2 cellular contexts compared by ENCODE assay signal in the genomic region with DNA sequence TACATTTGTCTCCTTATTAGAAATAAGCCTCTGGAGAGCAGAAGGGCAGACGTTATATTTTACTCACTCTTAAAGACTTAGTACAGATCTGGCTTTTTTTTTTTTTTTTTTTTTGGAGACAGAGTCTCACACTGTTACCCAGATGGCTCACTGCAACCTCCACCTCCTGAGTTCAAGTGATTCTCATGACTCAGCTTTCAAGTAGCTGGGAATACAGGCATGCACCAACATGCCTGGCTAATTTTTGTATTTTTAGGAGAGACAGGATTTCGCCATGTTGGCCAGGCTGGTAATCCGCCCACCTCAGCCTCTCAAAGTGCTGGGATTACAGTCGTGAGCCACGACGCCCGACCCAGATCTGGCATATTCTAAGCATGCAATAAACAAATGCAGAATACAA.
TF ChIP-seq lines count a peak whose summit lies in the region.

No MANE protein-coding gene starts in this region.

TF ChIP-seq in IMR-90, 13 proteins besides CTCF, POLR2A, EP300 and RAD21 (continued from another document):
- TF ChIP-seq, protein P1, sequence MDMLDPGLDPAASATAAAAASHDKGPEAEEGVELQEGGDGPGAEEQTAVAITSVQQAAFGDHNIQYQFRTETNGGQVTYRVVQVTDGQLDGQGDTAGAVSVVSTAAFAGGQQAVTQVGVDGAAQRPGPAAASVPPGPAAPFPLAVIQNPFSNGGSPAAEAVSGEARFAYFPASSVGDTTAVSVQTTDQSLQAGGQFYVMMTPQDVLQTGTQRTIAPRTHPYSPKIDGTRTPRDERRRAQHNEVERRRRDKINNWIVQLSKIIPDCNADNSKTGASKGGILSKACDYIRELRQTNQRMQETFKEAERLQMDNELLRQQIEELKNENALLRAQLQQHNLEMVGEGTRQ (IDR thresholded peaks at IDR 0.05; ENCODE audit: low read depth, low read length), result no peak
- TF ChIP-seq NFE2L2 (IDR thresholded peaks at IDR 0.05; ENCODE audit: low read depth, low read length) (peak; percentile 40; the same call in 1 of the 2 replicates), CEBPB (IDR thresholded peaks at IDR 0.05; ENCODE audit: low read depth, low read length) (peak; percentile 67)

TF ChIP-seq in WTC11, 78 proteins besides CTCF, POLR2A, EP300 and RAD21 (continued from another document):
- TF ChIP-seq MXD4 (CRISPR knock-in tag; IDR thresholded peaks at IDR 0.05; ENCODE audit: borderline replicate concordance) (no peak), JAZF1 (CRISPR knock-in tag; IDR thresholded peaks at IDR 0.05) (no peak), CBFB (CRISPR knock-in tag; IDR thresholded peaks at IDR 0.05; ENCODE audit: low read depth) (no peak), ZNF232 (CRISPR knock-in tag; IDR thresholded peaks at IDR 0.05) (no peak), ZNF219 (CRISPR knock-in tag; IDR thresholded peaks at IDR 0.05; ENCODE audit: borderline replicate concordance) (no peak), GRHL2 (CRISPR knock-in tag; IDR thresholded peaks at IDR 0.05; ENCODE audit: insufficient replicate concordance, severe bottlenecking) (no peak), ETV6 (CRISPR knock-in tag; IDR thresholded peaks at IDR 0.05) (no peak), E2F5 (CRISPR knock-in tag; IDR thresholded peaks at IDR 0.05) (no peak), CREM (CRISPR knock-in tag; IDR thresholded peaks at IDR 0.05) (no peak), ZNF512 (CRISPR knock-in tag; IDR thresholded peaks at IDR 0.05; ENCODE audit: borderline replicate concordance) (no peak), RORB (CRISPR knock-in tag; IDR thresholded peaks at IDR 0.05) (no peak), ZNF425 (CRISPR knock-in tag; conservative IDR thresholded peaks at IDR 0.05) (no peak)
- TF ChIP-seq, protein P2, sequence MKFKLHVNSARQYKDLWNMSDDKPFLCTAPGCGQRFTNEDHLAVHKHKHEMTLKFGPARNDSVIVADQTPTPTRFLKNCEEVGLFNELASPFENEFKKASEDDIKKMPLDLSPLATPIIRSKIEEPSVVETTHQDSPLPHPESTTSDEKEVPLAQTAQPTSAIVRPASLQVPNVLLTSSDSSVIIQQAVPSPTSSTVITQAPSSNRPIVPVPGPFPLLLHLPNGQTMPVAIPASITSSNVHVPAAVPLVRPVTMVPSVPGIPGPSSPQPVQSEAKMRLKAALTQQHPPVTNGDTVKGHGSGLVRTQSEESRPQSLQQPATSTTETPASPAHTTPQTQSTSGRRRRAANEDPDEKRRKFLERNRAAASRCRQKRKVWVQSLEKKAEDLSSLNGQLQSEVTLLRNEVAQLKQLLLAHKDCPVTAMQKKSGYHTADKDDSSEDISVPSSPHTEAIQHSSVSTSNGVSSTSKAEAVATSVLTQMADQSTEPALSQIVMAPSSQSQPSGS (CRISPR knock-in tag; IDR thresholded peaks at IDR 0.05; ENCODE audit: borderline replicate concordance, low read depth), result no peak
- TF ChIP-seq, protein P3, sequence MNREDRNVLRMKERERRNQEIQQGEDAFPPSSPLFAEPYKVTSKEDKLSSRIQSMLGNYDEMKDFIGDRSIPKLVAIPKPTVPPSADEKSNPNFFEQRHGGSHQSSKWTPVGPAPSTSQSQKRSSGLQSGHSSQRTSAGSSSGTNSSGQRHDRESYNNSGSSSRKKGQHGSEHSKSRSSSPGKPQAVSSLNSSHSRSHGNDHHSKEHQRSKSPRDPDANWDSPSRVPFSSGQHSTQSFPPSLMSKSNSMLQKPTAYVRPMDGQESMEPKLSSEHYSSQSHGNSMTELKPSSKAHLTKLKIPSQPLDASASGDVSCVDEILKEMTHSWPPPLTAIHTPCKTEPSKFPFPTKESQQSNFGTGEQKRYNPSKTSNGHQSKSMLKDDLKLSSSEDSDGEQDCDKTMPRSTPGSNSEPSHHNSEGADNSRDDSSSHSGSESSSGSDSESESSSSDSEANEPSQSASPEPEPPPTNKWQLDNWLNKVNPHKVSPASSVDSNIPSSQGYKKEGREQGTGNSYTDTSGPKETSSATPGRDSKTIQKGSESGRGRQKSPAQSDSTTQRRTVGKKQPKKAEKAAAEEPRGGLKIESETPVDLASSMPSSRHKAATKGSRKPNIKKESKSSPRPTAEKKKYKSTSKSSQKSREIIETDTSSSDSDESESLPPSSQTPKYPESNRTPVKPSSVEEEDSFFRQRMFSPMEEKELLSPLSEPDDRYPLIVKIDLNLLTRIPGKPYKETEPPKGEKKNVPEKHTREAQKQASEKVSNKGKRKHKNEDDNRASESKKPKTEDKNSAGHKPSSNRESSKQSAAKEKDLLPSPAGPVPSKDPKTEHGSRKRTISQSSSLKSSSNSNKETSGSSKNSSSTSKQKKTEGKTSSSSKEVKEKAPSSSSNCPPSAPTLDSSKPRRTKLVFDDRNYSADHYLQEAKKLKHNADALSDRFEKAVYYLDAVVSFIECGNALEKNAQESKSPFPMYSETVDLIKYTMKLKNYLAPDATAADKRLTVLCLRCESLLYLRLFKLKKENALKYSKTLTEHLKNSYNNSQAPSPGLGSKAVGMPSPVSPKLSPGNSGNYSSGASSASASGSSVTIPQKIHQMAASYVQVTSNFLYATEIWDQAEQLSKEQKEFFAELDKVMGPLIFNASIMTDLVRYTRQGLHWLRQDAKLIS (CRISPR knock-in tag; IDR thresholded peaks at IDR 0.05; ENCODE audit: borderline replicate concordance), result no peak
TF ChIP-seq in WTC11: peak in this region for 0.
